ENCODE assay signal across 9 cellular contexts in genomic region chr9:131530930-131531832, GRCh38. TPM values are rescaled to one million over a fixed set of nuclear protein-coding genes. Genes with fewer than 3 reads are reported as not detected.
DNase-seq lines count a peak whose midpoint lies in the region; ATAC-seq, FAIRE-seq and TF ChIP-seq lines count a peak whose summit lies in the region.
"Had no signal": no experiment of that assay in that cellular context is flagged by ENCODE, and none has a peak within 500 bp of the region (broad histone marks: within the 10 kb centered on the region; RNA-seq: fewer than 3 reads in every experiment).

Gene UCK1, minus strand, starts transcription at chr9:131531263. Its CDS starts 89 bp downstream, at chr9:131531174.

- peak within 1 kb of the TSS; percentile 76 for H3K9ac ChIP-seq in HepG2 (ENCODE audit: insufficient read depth, low read depth, low read length)

- H3K79me2 ChIP-seq in HepG2 (ENCODE audit: insufficient read depth, low read length) = peaks cover 6% of the 10 kb centered on the region

- no peak for FAIRE-seq in HepG2 (lab: Jason Lieb, UNC)
- FAIRE-seq: endometrium had no signal

- TF ChIP-seq POLR2A in GM19193 (IDR thresholded peaks at IDR 0.05; ENCODE audit: extremely low read depth, insufficient read depth, insufficient read length) = peak; percentile 54
- TF ChIP-seq POLR2A in HepG2 (IDR thresholded peaks at IDR 0.05; ENCODE audit: insufficient read depth in 1 of 2, low read depth in 2 of 2, low read length in 2 of 2) = peak; percentile 29 to 57; a peak in 1 of 4 replicates

- no peak for TF ChIP-seq EP300 in HepG2 (IDR thresholded peaks at IDR 0.05; ENCODE audit: low read depth in 2 of 2, low read length in 2 of 2)
- no peak for TF ChIP-seq EP300 in HepG2 (CRISPR knock-in tag; IDR thresholded peaks at IDR 0.05; ENCODE audit: borderline replicate concordance)

- H3K9me3 ChIP-seq in BE2C (no peaks in the 10 kb centered on the region), HepG2 (ENCODE audit: low read length) (no peaks in the 10 kb centered on the region)

- CTCF ChIA-PET in HepG2 (lab: Yijun Ruan, JAX; ENCODE audit: low intra/inter-chr PET ratio, low total read pairs) = no interaction called here

- no peaks in the 10 kb centered on the region for H3K4me1 ChIP-seq in BE2C
- H3K4me1 ChIP-seq in HepG2 (ENCODE audit: insufficient read depth, low read length) = peaks cover 23% of the 10 kb centered on the region

- no peaks in the 10 kb centered on the region for H3K27me3 ChIP-seq in BE2C
- peaks cover 3 to 21% of the 10 kb centered on the region in 2 experiments; a peak in 3 of 5 replicates for H3K27me3 ChIP-seq in HepG2 (ENCODE audit: control insufficient read depth in 1 of 2, insufficient read depth in 2 of 2, low read length in 2 of 2)

- ATAC-seq in HG03442 (IDR thresholded peaks at IDR 0.05; ENCODE audit: unreplicated experiment) = peak; percentile 88
- peak; percentile 81 for ATAC-seq in HepG2

- H3K4me2 ChIP-seq in HepG2 (ENCODE audit: low read depth, low read length) = peak within 1 kb of the TSS; percentile 98

- WGBS in HepG2 (ENCODE audit: low lambda C conversion rate) = 77% methylated on average over 22 of the region's 101 CpGs

- no peak within 1 kb of the TSS for H2AFZ ChIP-seq in HepG2 (ENCODE audit: low read length)

- TF ChIP-seq CTCF in BE2C (IDR thresholded peaks at IDR 0.05; ENCODE audit: low read depth, low read length) (no peak), HepG2 (CRISPR knock-in tag; IDR thresholded peaks at IDR 0.05) (no peak; the same call in 1 of the 2 replicates)

- intact Hi-C loops in HepG2 (cut with micrococcal nuclease; ENCODE audit: unreplicated experiment) = no loop called here

- no peaks in the 10 kb centered on the region for H4K20me1 ChIP-seq in HepG2 (ENCODE audit: insufficient read depth, low read length)

- POLR2A ChIA-PET in HepG2 (lab: Yijun Ruan, JAX) = interaction anchor here (0.9 to 1.3 kb wide), 2 partner anchors 14 to 15 kb away, joined by 3 read pairs; partner anchors contain the start of gene PRRT1B

- H3K4me3 ChIP-seq in BE2C (ENCODE audit: low read depth, low read length) (peak within 1 kb of the TSS; percentile 73), HepG2 (replicated peaks in 1 of 3; ENCODE audit: insufficient read depth in 1 of 3, low read depth in 2 of 3, low read length in 3 of 3) (peak within 1 kb of the TSS; percentile 52 to 87 (median 78))

- BruUV-seq in HepG2 (replicated peaks; lab: Mats Ljungman, UMichigan) = no TSS peak

- no peak for TF ChIP-seq RAD21 in HepG2 (CRISPR knock-in tag; IDR thresholded peaks at IDR 0.05)

- peak within 1 kb of the TSS; percentile 42 for H3K27ac ChIP-seq in HepG2 (ENCODE audit: extremely low read length, insufficient read depth, low read length)

- DNase-seq in BE2C (peak; percentile 89), NCI-H69 (lab: John Stamatoyannopoulos, UW) (peak; percentile 96), dermis blood vessel endothelial cell (peak; percentile 88), HepG2 (ENCODE audit: low spot score) (peak; percentile 42)
- DNase-seq in activated CD4-positive, alpha-beta T cell treated with anti-CD3 and anti-CD28 coated beads, Interleukin-2, amount 50 U/mL, for 4 hours = peak; percentile 62
- peak; percentile 66 to 69 for DNase-seq in stimulated activated CD4-positive, alpha-beta T cell treated with anti-CD3 and anti-CD28 coated beads, Interleukin-2, amount 100 ng/mL, for 48 hours

- in situ Hi-C loops in HepG2 (cut with HindIII; ENCODE audit: extremely low pct_ligation_motif_present, low pct_unique_long_range_greater_than_20kb) = no loop called here

- H3K36me3 ChIP-seq in BE2C (peaks cover 15% of the 10 kb centered on the region), HepG2 (replicated peaks in 1 of 2; ENCODE audit: control insufficient read depth in 1 of 2, insufficient read depth in 2 of 2, low read length in 2 of 2) (peaks cover 3 to 19% of the 10 kb centered on the region in 2 experiments; a peak in 3 of 5 replicates)

TF ChIP-seq in HepG2, 621 proteins besides CTCF, POLR2A, EP300 and RAD21 (continues in another document):
- TF ChIP-seq ZNF780A (CRISPR knock-in tag; IDR thresholded peaks at IDR 0.05) (no peak), ZBTB33 (CRISPR knock-in tag; IDR thresholded peaks at IDR 0.05) (0 out of 2 replicates have a peak, but pooled peaks have one; percentile 15), MBD4 (IDR thresholded peaks at IDR 0.05; ENCODE audit: borderline replicate concordance, low read length) (no peak), ZNF350 (CRISPR knock-in tag; IDR thresholded peaks at IDR 0.05; ENCODE audit: borderline replicate concordance, low read depth) (no peak), SP4 (CRISPR knock-in tag; IDR thresholded peaks at IDR 0.05) (peak; percentile 22; the same call in 1 of the 2 replicates), ONECUT2 (CRISPR knock-in tag; IDR thresholded peaks at IDR 0.05) (no peak), PRPF4 (IDR thresholded peaks at IDR 0.05; ENCODE audit: low read depth, low read length, poor library complexity, severe bottlenecking) (no peak), MYNN (CRISPR knock-in tag; IDR thresholded peaks at IDR 0.05; ENCODE audit: low read depth) (no peak), ZC3H4 (CRISPR knock-in tag; IDR thresholded peaks at IDR 0.05; ENCODE audit: borderline replicate concordance) (no peak), TFDP2 (CRISPR knock-in tag; IDR thresholded peaks at IDR 0.05) (peak; percentile 83), SUZ12 (IDR thresholded peaks at IDR 0.05; ENCODE audit: low read depth, low read length) (peak; percentile 64), RBAK (CRISPR knock-in tag; IDR thresholded peaks at IDR 0.05) (no peak)

RNA-seq across cellular contexts. Expression of gene UCK1, which starts in this region (rescaled TPM):
- polyA plus RNA-seq in BE2C (2012; ENCODE audit: insufficient read depth, insufficient read length, low read depth) = 58.4 TPM
- total RNA-seq in dermis blood vessel endothelial cell = 16.0 and 20.5 TPM in 2 replicates
- total RNA-seq in HepG2 (2016; rRNA removed; fragmentation: Illumina TruSeq; extraction: Trizol) = 24.1 and 25.3 TPM in 2 replicates
- 15.3 and 19.7 TPM in 2 replicates for total RNA-seq in HepG2 (2016; cell fraction: cytosol; rRNA removed; fragmentation: Illumina TruSeq; extraction: Trizol; ENCODE audit: low read depth)
- 23.3 and 24.1 TPM in 2 replicates for total RNA-seq in HepG2 (2016; cell fraction: insoluble cytoplasmic fraction; rRNA removed; fragmentation: Illumina TruSeq; extraction: Trizol)
- total RNA-seq in HepG2 (2016; cell fraction: membrane; rRNA removed; fragmentation: Illumina TruSeq; extraction: Trizol) = 33.2 and 36.4 TPM in 2 replicates
- 15.4 and 16.5 TPM in 2 replicates for total RNA-seq in HepG2 (2016; cell fraction: nucleus; rRNA removed; fragmentation: Illumina TruSeq; extraction: Trizol)
- polyA plus RNA-seq in HepG2 (2011; rRNA removed) = 11.0 and 15.3 TPM in 2 replicates
- 14.5 and 15.9 TPM in 2 replicates for polyA plus RNA-seq in HepG2 (2011; cell fraction: cytosol; rRNA removed)
- 23.4 and 24.9 TPM in 2 replicates for polyA plus RNA-seq in HepG2 (2011; cell fraction: nucleus; rRNA removed)
- 12.9 and 14.6 TPM in 2 replicates for polyA plus RNA-seq in HepG2 (2012)
- polyA plus RNA-seq in HepG2 (2016; cell fraction: cytosol; fragmentation: Illumina TruSeq; extraction: Trizol; ENCODE audit: low read depth) = 19.2 and 25.0 TPM in 2 replicates
- 27.5 and 27.7 TPM in 2 replicates for polyA plus RNA-seq in HepG2 (2016; cell fraction: insoluble cytoplasmic fraction; fragmentation: Illumina TruSeq; extraction: Trizol; ENCODE audit: low read depth)
- polyA plus RNA-seq in HepG2 (2016; cell fraction: membrane; fragmentation: Illumina TruSeq; extraction: Trizol; ENCODE audit: low read depth) = 32.5 and 35.5 TPM in 2 replicates
- polyA plus RNA-seq in HepG2 (2016; cell fraction: nucleus; fragmentation: Illumina TruSeq; extraction: Trizol; ENCODE audit: insufficient read depth, low read depth) = 32.5 and 35.4 TPM in 2 replicates
- 11.4 and 48.7 TPM in 2 replicates for polyA minus RNA-seq in HepG2 (2011; rRNA and poly(A)+ RNA removed; ENCODE audit: low replicate concordance)
- 6.5 and 6.8 TPM in 2 replicates for polyA minus RNA-seq in HepG2 (2011; cell fraction: cytosol; rRNA and poly(A)+ RNA removed)
- 8.3 and 8.5 TPM in 2 replicates for polyA minus RNA-seq in HepG2 (2011; cell fraction: nucleus; rRNA and poly(A)+ RNA removed)

Comparison
In these comparisons a context has a peak if more than half of its experiments do, and no peak if none do; other contexts are left out.
1. Peak in every context shown above with its lines: DNase-seq, ATAC-seq, H3K4me3 ChIP-seq and H3K27ac ChIP-seq.
2. DNase-seq: peak in every context shown above with its lines; median percentile 96 in NCI-H69; 89 in BE2C; 88 in dermis blood vessel endothelial cell; 68 in stimulated activated CD4-positive, alpha-beta T cell treated with anti-CD3 and anti-CD28 coated beads, Interleukin-2, amount 100 ng/mL, for 48 hours; 62 in activated CD4-positive, alpha-beta T cell treated with anti-CD3 and anti-CD28 coated beads, Interleukin-2, amount 50 U/mL, for 4 hours; 42 in HepG2.